In the genomic region with DNA sequence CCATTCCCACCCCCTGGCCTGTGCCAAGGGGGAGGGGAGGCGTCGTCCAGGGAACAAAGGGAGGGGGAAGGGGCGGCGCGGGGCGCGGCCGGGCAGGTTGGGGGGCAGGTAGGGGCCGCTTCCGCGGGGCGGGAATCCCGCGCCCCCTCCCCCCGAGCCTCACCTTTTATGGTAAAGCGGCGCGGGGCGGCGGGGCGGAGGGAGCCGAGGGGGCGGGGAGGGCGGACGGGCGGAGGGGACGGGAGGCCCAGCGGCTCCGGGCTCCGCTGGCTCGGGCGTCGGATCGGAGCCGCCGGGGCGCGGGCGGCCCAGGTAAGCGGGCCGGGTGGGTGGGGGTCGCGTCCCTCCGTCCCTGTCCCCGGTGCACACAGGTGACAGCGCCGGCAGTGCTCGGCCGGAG, we compare ENCODE assay signal across 9 cellular contexts. TPM values are rescaled to one million over a fixed set of nuclear protein-coding genes. Genes with fewer than 3 reads are reported as not detected.
A peak's percentile ranks its signal among the peaks of the same experiment; 100 is the strongest.
DNase-seq lines count a peak whose midpoint lies in the region; ATAC-seq, FAIRE-seq and TF ChIP-seq lines count a peak whose summit lies in the region.
"Had no signal": no experiment of that assay in that cellular context is flagged by ENCODE, and none has a peak within 500 bp of the region (broad histone marks: within the 10 kb centered on the region; RNA-seq: fewer than 3 reads in every experiment).

Gene FBLIM1 (plus strand): TSS at position 259 of the 400 bp plus-strand sequence. CDS start 6,189 bp downstream, outside the sequence.

- DNase-seq in NCI-H2081 (lab: John Stamatoyannopoulos, UW) (peak; percentile 66 to 74), NCI-H2081 treated with DMSO at 0.1 percent for 48 hours (lab: John Stamatoyannopoulos, UW) (no peak), hepatic stellate cell (ENCODE audit: low spot score) (peak; percentile 50), retinal pigment epithelial cell (ENCODE audit: low read depth) (no peak), middle frontal gyrus (ENCODE audit: extremely low spot score, low spot score) (no peak), D721Med (ENCODE audit: insufficient read length, low spot score) (no peak)
- DNase-seq in activated naive CD8-positive, alpha-beta T cell treated with anti-CD3 and anti-CD28 coated beads, Interleukin-2, amount 10 ng/mL, durations not matched to agents 7 days and 5 days = no peak
- DNase-seq: DND-41 had no signal

- peak within 1 kb of the TSS; percentile 47 for H3K4me3 Mint-ChIP-seq in activated naive CD8-positive, alpha-beta T cell treated with anti-CD3 and anti-CD28 coated beads, Interleukin-2, amount 10 ng/mL, durations not matched to agents 7 days and 5 days

- H3K4me1 Mint-ChIP-seq in activated naive CD8-positive, alpha-beta T cell treated with anti-CD3 and anti-CD28 coated beads, Interleukin-2, amount 10 ng/mL, durations not matched to agents 7 days and 5 days = peaks cover 7% of the 10 kb centered on the region

- peak within 1 kb of the TSS; percentile 73 for H3K4me3 ChIP-seq in retinal pigment epithelial cell (ENCODE audit: low read length)

- H3K36me3 Mint-ChIP-seq in activated naive CD8-positive, alpha-beta T cell treated with anti-CD3 and anti-CD28 coated beads, Interleukin-2, amount 10 ng/mL, durations not matched to agents 7 days and 5 days = no peaks in the 10 kb centered on the region

- no peaks in the 10 kb centered on the region for H3K9me3 Mint-ChIP-seq in activated naive CD8-positive, alpha-beta T cell treated with anti-CD3 and anti-CD28 coated beads, Interleukin-2, amount 10 ng/mL, durations not matched to agents 7 days and 5 days

- TF ChIP-seq CTCF in retinal pigment epithelial cell (conservative IDR thresholded peaks at IDR 0.05; ENCODE audit: low read depth, low read length) (no peak), D721Med (IDR thresholded peaks at IDR 0.05; ENCODE audit: insufficient read depth, missing control alignments) (no peak)

- POLR2A ChIA-PET in activated naive CD8-positive, alpha-beta T cell treated with anti-CD3 and anti-CD28 coated beads, Interleukin-2, amount 10 ng/mL, durations not matched to agents 7 days and 5 days (lab: Charles Lee) = no interaction called here

- no peak within 1 kb of the TSS for H3K27ac Mint-ChIP-seq in activated naive CD8-positive, alpha-beta T cell treated with anti-CD3 and anti-CD28 coated beads, Interleukin-2, amount 10 ng/mL, durations not matched to agents 7 days and 5 days

- ATAC-seq in activated naive CD8-positive, alpha-beta T cell treated with anti-CD3 and anti-CD28 coated beads, Interleukin-2, amount 10 ng/mL, durations not matched to agents 7 days and 5 days (ENCODE audit: low read depth) = no peak
- ATAC-seq in HG02763 (IDR thresholded peaks at IDR 0.05; ENCODE audit: unreplicated experiment) = no peak

- FAIRE-seq in D721Med (lab: Jason Lieb, UNC) = no peak

- peaks cover 60% of the 10 kb centered on the region for H3K27me3 Mint-ChIP-seq in activated naive CD8-positive, alpha-beta T cell treated with anti-CD3 and anti-CD28 coated beads, Interleukin-2, amount 10 ng/mL, durations not matched to agents 7 days and 5 days

RNA-seq across cellular contexts. Expression of gene FBLIM1, which starts in this region (rescaled TPM):
- under 1 TPM in 1 of 2 experiments, not detected in 1; 0.26 TPM for total RNA-seq in activated naive CD8-positive, alpha-beta T cell treated with anti-CD3 and anti-CD28 coated beads, Interleukin-2, amount 10 ng/mL, durations not matched to agents 7 days and 5 days

Comparison
In these comparisons a context has a peak if more than half of its experiments do, and no peak if none do; other contexts are left out.
1. DNase-seq: peak in NCI-H2081 (2 of 2) and hepatic stellate cell (single experiment); none in NCI-H2081 treated with DMSO at 0.1 percent for 48 hours (single experiment), activated naive CD8-positive, alpha-beta T cell treated with anti-CD3 and anti-CD28 coated beads, Interleukin-2, amount 10 ng/mL, durations not matched to agents 7 days and 5 days (single experiment), retinal pigment epithelial cell (single experiment), middle frontal gyrus (single experiment) and D721Med (single experiment).